In genomic region chr7:38049679-38050078, GRCh38 we compare ENCODE assay signal across 27 cellular contexts.
"Had no signal": no experiment of that assay in that cellular context is flagged by ENCODE, and none has a peak within 500 bp of the region (broad histone marks: within the 10 kb centered on the region; RNA-seq: fewer than 3 reads in every experiment).

No MANE protein-coding gene starts in this region.

- DNase-seq: colonic mucosa; cortex of kidney; dermis blood vessel endothelial cell; dorsolateral prefrontal cortex; effector CD4-positive, alpha-beta T cell; effector CD8-positive, alpha-beta T cell; effector memory CD4-positive, alpha-beta T cell; effector memory CD8-positive, alpha-beta T cell; endodermal cell; erythroblast; esophagus squamous epithelium; foreskin fibroblast; foreskin keratinocyte; foreskin melanocyte; gastrocnemius medialis; glutamatergic neuron; head of caudate nucleus; heart right ventricle had no signal

- H3K27me3 ChIP-seq: colonic mucosa, dorsolateral prefrontal cortex, esophagus muscularis mucosa, esophagus squamous epithelium, foreskin keratinocyte, gastrocnemius medialis, gastroesophageal sphincter, heart left ventricle had no signal

- H3K4me1 ChIP-seq: colonic mucosa, esophagus muscularis mucosa, esophagus squamous epithelium, foreskin keratinocyte, gastrocnemius medialis, gastroesophageal sphincter, heart right ventricle had no signal

- H3K27ac ChIP-seq: colonic mucosa, coronary artery, dorsolateral prefrontal cortex, epithelial cell of prostate, esophagus muscularis mucosa, esophagus squamous epithelium, foreskin keratinocyte, gastrocnemius medialis, gastroesophageal sphincter, heart left ventricle, heart right ventricle had no signal

- ATAC-seq: effector memory CD8-positive, alpha-beta T cell; esophagus mucosa; foreskin keratinocyte; gastrocnemius medialis; gastroesophageal sphincter; heart left ventricle; heart right ventricle had no signal

- H3K9me3 ChIP-seq: colonic mucosa, gastrocnemius medialis had no signal

- H3K4me3 Mint-ChIP-seq: dendritic cell treated with granulocyte-macrophage colony-stimulating factor and Interleukin-4, amounts not matched to agents 40 ng/mL and 50 ng/mL, for 4 days; effector memory CD8-positive, alpha-beta T cell; endodermal cell had no signal

- H3K27me3 Mint-ChIP-seq: dendritic cell treated with granulocyte-macrophage colony-stimulating factor and Interleukin-4, amounts not matched to agents 40 ng/mL and 50 ng/mL, for 4 days had no signal

- H3K36me3 ChIP-seq: colonic mucosa, esophagus muscularis mucosa, esophagus squamous epithelium, gastrocnemius medialis, gastroesophageal sphincter, heart left ventricle, heart right ventricle had no signal

- H3K9me3 Mint-ChIP-seq: effector memory CD8-positive, alpha-beta T cell had no signal

- FAIRE-seq: colon, endothelial cell of umbilical vein had no signal

- H3K27ac Mint-ChIP-seq: dendritic cell treated with granulocyte-macrophage colony-stimulating factor and Interleukin-4, amounts not matched to agents 40 ng/mL and 50 ng/mL, for 4 days; effector memory CD8-positive, alpha-beta T cell; endodermal cell had no signal

- H3K4me3 ChIP-seq: colonic mucosa, coronary artery, dorsolateral prefrontal cortex, esophagus muscularis mucosa, esophagus squamous epithelium, gastrocnemius medialis, gastroesophageal sphincter, heart left ventricle, heart right ventricle had no signal

- H3K4me1 Mint-ChIP-seq: endodermal cell had no signal
